Comparison of ENCODE assay signal across 15 cellular contexts in genomic region chr11:86765146-86765663, GRCh38. TPM values are rescaled to one million over a fixed set of nuclear protein-coding genes. Genes with fewer than 3 reads are reported as not detected.
DNase-seq lines count a peak whose midpoint lies in the region; ATAC-seq, FAIRE-seq and TF ChIP-seq lines count a peak whose summit lies in the region.
"Had no signal": no experiment of that assay in that cellular context is flagged by ENCODE, and none has a peak within 500 bp of the region (broad histone marks: within the 10 kb centered on the region; RNA-seq: fewer than 3 reads in every experiment).

No MANE protein-coding gene starts in this region.

- no peak overlapping the region; the same call in 1 of the 2 replicates for H3K14ac ChIP-seq in IMR-90 (replicated peaks; ENCODE audit: low read depth, low read length)

- H3K4me2 ChIP-seq in IMR-90 (ENCODE audit: low read depth, low read length), result no peak overlapping the region
- H3K4me2 ChIP-seq: BLaER1 had no signal

- no peaks in the 10 kb centered on the region for H3K36me3 ChIP-seq in IMR-90 (ENCODE audit: control insufficient read depth, insufficient read depth, low read length)
- H3K36me3 ChIP-seq: BLaER1 had no signal

- TF ChIP-seq CTCF in IMR-90 (conservative IDR thresholded peaks at IDR 0.05; ENCODE audit: low read depth, low read length) (no peak), fibroblast of the aortic adventitia (IDR thresholded peaks at IDR 0.05; ENCODE audit: insufficient read depth, low read length) (no peak), neural crest cell (conservative IDR thresholded peaks at IDR 0.05) (no peak)

- no peak overlapping the region for H2BK15ac ChIP-seq in IMR-90 (ENCODE audit: low read depth, low read length)

- intact Hi-C loops in IMR-90 (cut with micrococcal nuclease), result no loop called here

- H3K4me3 ChIP-seq in IMR-90 (ENCODE audit: insufficient read depth, low read depth, low read length), result no peak overlapping the region
- no peak overlapping the region for H3K4me3 ChIP-seq in fibroblast of the aortic adventitia (ENCODE audit: low read depth, low read length)
- H3K4me3 ChIP-seq: BLaER1 had no signal

- POLR2A ChIA-PET in IMR-90 (lab: Charles Lee; ENCODE audit: unreplicated experiment), result no interaction called here

- H2AFZ ChIP-seq in IMR-90 (replicated peaks; ENCODE audit: low read length, poor library complexity), result no peak overlapping the region

- no peak overlapping the region for H2BK20ac ChIP-seq in IMR-90 (ENCODE audit: low read depth, low read length)

- H3K9me3 ChIP-seq in IMR-90 (ENCODE audit: control insufficient read depth, insufficient read depth, low read length), result no peaks in the 10 kb centered on the region
- H3K9me3 ChIP-seq: BLaER1 had no signal

- no peak for ATAC-seq in IMR-90 (ENCODE audit: low read depth)
- ATAC-seq: HCT116 had no signal

- H3K4me1 ChIP-seq in IMR-90 (ENCODE audit: control insufficient read depth, insufficient read depth, low read length), result peaks cover 10% of the 10 kb centered on the region; the same call in 1 of the 2 replicates
- H3K4me1 ChIP-seq: BLaER1 had no signal

- WGBS in IMR-90 (ENCODE audit: extremely low coverage in 2 of 2, insufficient read length in 1 of 2), 2 experiments, result no CpG with 5 or more reads among the region's 5 CpGs

- no peaks in the 10 kb centered on the region for H3K27me3 ChIP-seq in IMR-90 (ENCODE audit: control insufficient read depth, insufficient read depth, low read length)
- H3K27me3 ChIP-seq: BLaER1 had no signal

- no peaks in the 10 kb centered on the region for H3K36me3 Mint-ChIP-seq in neural crest cell (ENCODE audit: low read depth)
- H3K36me3 Mint-ChIP-seq: CD8-positive, alpha-beta memory T cell had no signal

- peak; percentile 51 for DNase-seq in COLO829 (ENCODE audit: low spot score)
- peak; percentile 46 for DNase-seq in IMR-90
- DNase-seq in fibroblast of the aortic adventitia (ENCODE audit: low read depth), result peak; percentile 55
- DNase-seq in neural crest cell (ENCODE audit: low read depth, low spot score), result no peak
- no peak for DNase-seq in NCI-H1694 treated with DMSO at 0.1 percent for 48 hours (lab: John Stamatoyannopoulos, UW)
- DNase-seq in HK-2 (ENCODE audit: unreplicated experiment), result no peak
- DNase-seq in GM12891 (ENCODE audit: insufficient read length, low spot score), result no peak
- DNase-seq: 8988T; AML-193; Calu3; CD8-positive, alpha-beta memory T cell; DMS 273 treated with DMSO at 0.1 percent for 48 hours had no signal

- no peak overlapping the region for H4K8ac ChIP-seq in IMR-90 (ENCODE audit: low read depth in 2 of 2, low read length in 2 of 2)

- no peaks in the 10 kb centered on the region for H3K27me3 Mint-ChIP-seq in neural crest cell (ENCODE audit: low read depth)

- H4K5ac ChIP-seq in IMR-90 (ENCODE audit: low read depth, low read length), result no peak overlapping the region

- peaks cover 7% of the 10 kb centered on the region for H3K9me3 Mint-ChIP-seq in neural crest cell
- H3K9me3 Mint-ChIP-seq: CD8-positive, alpha-beta memory T cell had no signal

- no peak overlapping the region for H3K56ac ChIP-seq in IMR-90 (ENCODE audit: extremely low read depth, insufficient read depth, low read length)

- peaks cover 29% of the 10 kb centered on the region for H3K4me1 Mint-ChIP-seq in neural crest cell
- H3K4me1 Mint-ChIP-seq: CD8-positive, alpha-beta memory T cell had no signal

- no peak overlapping the region for H3K18ac ChIP-seq in IMR-90 (ENCODE audit: low read depth, low read length)

- H2AK9ac ChIP-seq in IMR-90 (replicated peaks; ENCODE audit: low read depth, low read length, poor library complexity), result no peak overlapping the region

- no peak overlapping the region for H3K9ac ChIP-seq in IMR-90 (ENCODE audit: low read depth, low read length)
- H3K9ac ChIP-seq: BLaER1 had no signal

- dilution Hi-C loops in IMR-90 (cut with HindIII; ENCODE audit: low sequenced_read_pairs, unreplicated experiment), result no loop called here

- peaks cover 4% of the 10 kb centered on the region; the same call in 1 of the 2 replicates for H3K9me1 ChIP-seq in IMR-90 (ENCODE audit: insufficient read depth, low read length)

- peak overlapping the region; percentile 44 for H3K27ac Mint-ChIP-seq in neural crest cell (ENCODE audit: unreplicated experiment)

- no peak overlapping the region for H2AK5ac ChIP-seq in IMR-90 (ENCODE audit: low read depth, low read length)

- TF ChIP-seq POLR2A in IMR-90 (IDR thresholded peaks at IDR 0.05; ENCODE audit: low read depth, low read length), result no peak
- no peak for TF ChIP-seq POLR2A in GM12891 (IDR thresholded peaks at IDR 0.05; ENCODE audit: low read depth, low read length)

- in situ Hi-C loops in IMR-90 (cut with MboI; ENCODE audit: low sequenced_read_pairs), result no loop called here

- no peaks in the 10 kb centered on the region for H4K20me1 ChIP-seq in IMR-90 (ENCODE audit: insufficient read depth, low read length)
- H4K20me1 ChIP-seq: BLaER1 had no signal

- no peak for TF ChIP-seq RAD21 in IMR-90 (IDR thresholded peaks at IDR 0.05; ENCODE audit: low read length)

- no peak overlapping the region for H2BK5ac ChIP-seq in IMR-90 (ENCODE audit: low read depth, low read length, poor library complexity, severe bottlenecking)

- H3K4ac ChIP-seq in IMR-90 (ENCODE audit: low read depth, low read length), result no peak overlapping the region

- BruUV-seq in IMR-90 (replicated peaks; lab: Mats Ljungman, UMichigan), result no TSS peak

- no peak overlapping the region for H3K23ac ChIP-seq in IMR-90 (ENCODE audit: low read depth, low read length)

- no peak for FAIRE-seq in GM12891 (lab: Jason Lieb, UNC)

- H2BK120ac ChIP-seq in IMR-90 (ENCODE audit: low read depth, low read length), result no peak overlapping the region

- no peaks in the 10 kb centered on the region for H3K79me1 ChIP-seq in IMR-90 (ENCODE audit: low read depth in 1 of 2, low read length in 2 of 2)

- CTCF ChIA-PET in IMR-90 (lab: Yijun Ruan, JAX), result no interaction called here

- no peak overlapping the region for H4K91ac ChIP-seq in IMR-90 (ENCODE audit: insufficient read depth, low read depth, low read length)

- H3K4me3 Mint-ChIP-seq in neural crest cell, result no peak overlapping the region
- H3K4me3 Mint-ChIP-seq: CD8-positive, alpha-beta memory T cell had no signal

- no peak overlapping the region for H3K27ac ChIP-seq in IMR-90 (ENCODE audit: insufficient read depth, low read length)
- H3K27ac ChIP-seq: BLaER1, HL-60 had no signal

TF ChIP-seq in IMR-90, 13 proteins besides CTCF, POLR2A, EP300 and RAD21 (continues in another document):
- TF ChIP-seq RCOR1 (IDR thresholded peaks at IDR 0.05; ENCODE audit: insufficient replicate concordance, low read length), result no peak
- TF ChIP-seq CEBPB (IDR thresholded peaks at IDR 0.05; ENCODE audit: low read depth, low read length), result no peak
- TF ChIP-seq FOS (IDR thresholded peaks at IDR 0.05; ENCODE audit: low read depth, low read length), result no peak
- TF ChIP-seq MXI1 (IDR thresholded peaks at IDR 0.05; ENCODE audit: borderline replicate concordance, low read depth, low read length), result no peak
- no peak for TF ChIP-seq USF2 (IDR thresholded peaks at IDR 0.05; ENCODE audit: low read depth, low read length)

TF ChIP-seq in GM12891, 5 proteins besides CTCF, POLR2A, EP300 and RAD21:
- no peak for TF ChIP-seq POU2F2 (IDR thresholded peaks at IDR 0.05; ENCODE audit: low read depth, low read length)
- no peak for TF ChIP-seq SPI1 (IDR thresholded peaks at IDR 0.05; ENCODE audit: low read depth, low read length)
- TF ChIP-seq POLR2AphosphoS5 (IDR thresholded peaks at IDR 0.05; ENCODE audit: low read depth, low read length), result no peak
- TF ChIP-seq TAF1 (IDR thresholded peaks at IDR 0.05; ENCODE audit: low read depth, low read length), result no peak
- TF ChIP-seq PAX5 (IDR thresholded peaks at IDR 0.05; ENCODE audit: insufficient read depth, low read length, severe bottlenecking), result no peak

RNA-seq across cellular contexts. Expression of gene PRSS23, which starts 35.1 kb away (rescaled TPM):
- total RNA-seq in IMR-90 (2012; rRNA removed), result 123 and 199 TPM in 2 replicates
- 82.8 and 100 TPM in 2 replicates for polyA plus RNA-seq in IMR-90 (2012; rRNA removed)
- polyA plus RNA-seq in IMR-90 (2012; cell fraction: cytosol; rRNA removed), result 29.4 and 33.7 TPM in 2 replicates
- 12.6 and 23.8 TPM in 2 replicates for polyA plus RNA-seq in IMR-90 (2012; cell fraction: nucleus; rRNA removed; ENCODE audit: low replicate concordance)
- total RNA-seq in fibroblast of the aortic adventitia (ENCODE audit: low replicate concordance), result 132 and 410 TPM in 2 replicates
- total RNA-seq in neural crest cell, result 27.5 and 27.6 TPM in 2 replicates
- not detected for polyA plus RNA-seq in GM12891 (2012; ENCODE audit: low read depth, missing spikeins)

Comparison
In these comparisons a context has a peak if more than half of its experiments do, and no peak if none do; other contexts are left out.
1. DNase-seq: peak in COLO829 (single experiment), IMR-90 (single experiment) and fibroblast of the aortic adventitia (single experiment); none in neural crest cell (single experiment), NCI-H1694 treated with DMSO at 0.1 percent for 48 hours (single experiment), HK-2 (single experiment) and GM12891 (single experiment).